1 cellular context compared by ENCODE assay signal in genomic region chr2:74488643-74489481, GRCh38.
TF ChIP-seq lines count a peak whose summit lies in the region.

No MANE protein-coding gene starts in this region.

TF ChIP-seq in HepG2, 621 proteins besides CTCF, POLR2A, EP300 and RAD21 (continued from another document and continues in another):
- TF ChIP-seq GMEB1 (CRISPR knock-in tag; IDR thresholded peaks at IDR 0.05; ENCODE audit: borderline replicate concordance) (peak; percentile 64), ZSCAN9 (CRISPR knock-in tag; IDR thresholded peaks at IDR 0.05; ENCODE audit: borderline replicate concordance) (0 out of 2 replicates have a peak, but pooled peaks have one; percentile 65), ZNF331 (CRISPR knock-in tag; IDR thresholded peaks at IDR 0.05) (peak; percentile 74; the same call in 1 of the 2 replicates), ZNF362 (CRISPR knock-in tag; IDR thresholded peaks at IDR 0.05; ENCODE audit: borderline replicate concordance) (peak; percentile 66; the same call in 1 of the 2 replicates), AKAP8 (CRISPR knock-in tag; IDR thresholded peaks at IDR 0.05) (peak; percentile 39; the same call in 1 of the 2 replicates), POLR2AphosphoS5 (IDR thresholded peaks at IDR 0.05; ENCODE audit: low read depth, low read length) (peak; percentile 51), GATA4 (IDR thresholded peaks at IDR 0.05; ENCODE audit: borderline replicate concordance, low read depth) (peak; percentile 81; the same call in 1 of the 2 replicates), ISL2 (CRISPR knock-in tag; IDR thresholded peaks at IDR 0.05) (peak; percentile 93), ZNF292 (CRISPR knock-in tag; IDR thresholded peaks at IDR 0.05; ENCODE audit: borderline replicate concordance, low read depth) (peak; percentile 82; the same call in 1 of the 2 replicates), PHF21A (CRISPR knock-in tag; IDR thresholded peaks at IDR 0.05) (peak; percentile 86; the same call in 1 of the 2 replicates), EHMT2 (IDR thresholded peaks at IDR 0.05; ENCODE audit: borderline replicate concordance, low read depth, low read length) (peak; percentile 73; the same call in 1 of the 2 replicates), SMYD3 (CRISPR knock-in tag; IDR thresholded peaks at IDR 0.05) (peak; percentile 68; the same call in 1 of the 2 replicates), TMF1 (CRISPR knock-in tag; IDR thresholded peaks at IDR 0.05; ENCODE audit: low read depth) (0 out of 2 replicates have a peak, but pooled peaks have one; percentile 87), HBP1 (CRISPR knock-in tag; IDR thresholded peaks at IDR 0.05; ENCODE audit: low read depth) (no peak), ZNF282 (IDR thresholded peaks at IDR 0.05; ENCODE audit: partially characterized antibody) (no peak), NFYB (CRISPR knock-in tag; IDR thresholded peaks at IDR 0.05) (peak; percentile 69), ZNF619 (CRISPR knock-in tag; IDR thresholded peaks at IDR 0.05) (peak; percentile 67; the same call in 1 of the 2 replicates), ZNF687 (CRISPR knock-in tag; IDR thresholded peaks at IDR 0.05) (peak; percentile 38), ZNF704 (CRISPR knock-in tag; IDR thresholded peaks at IDR 0.05; ENCODE audit: borderline replicate concordance) (0 out of 2 replicates have a peak, but pooled peaks have one; percentile 18), CCDC6 (CRISPR knock-in tag; IDR thresholded peaks at IDR 0.05) (peak; percentile 51), PITX1 (CRISPR knock-in tag; IDR thresholded peaks at IDR 0.05) (peak; percentile 85), NFIC (IDR thresholded peaks at IDR 0.05; ENCODE audit: low read length) (peak; percentile 90), TBX3 (IDR thresholded peaks at IDR 0.05; ENCODE audit: borderline replicate concordance) (peak; percentile 87), ZNF788 (CRISPR knock-in tag; IDR thresholded peaks at IDR 0.05; ENCODE audit: borderline replicate concordance) (peak; percentile 16; the same call in 1 of the 2 replicates), WIZ (CRISPR knock-in tag; IDR thresholded peaks at IDR 0.05) (0 out of 2 replicates have a peak, but pooled peaks have one; percentile 84), ARID3A (IDR thresholded peaks at IDR 0.05; ENCODE audit: low read depth, low read length) (peak; percentile 77), CENPT (CRISPR knock-in tag; IDR thresholded peaks at IDR 0.05; ENCODE audit: low read depth) (no peak), ONECUT2 (CRISPR knock-in tag; IDR thresholded peaks at IDR 0.05) (peak; percentile 99), ZBTB2 (CRISPR knock-in tag; IDR thresholded peaks at IDR 0.05; ENCODE audit: low read depth) (0 out of 2 replicates have a peak, but pooled peaks have one; percentile 27), SPEN (CRISPR knock-in tag; IDR thresholded peaks at IDR 0.05; ENCODE audit: low read depth) (peak; percentile 61), IRX3 (CRISPR knock-in tag; IDR thresholded peaks at IDR 0.05; ENCODE audit: borderline replicate concordance, low read depth) (0 out of 2 replicates have a peak, but pooled peaks have one; percentile 28), HNRNPUL1 (IDR thresholded peaks at IDR 0.05; ENCODE audit: low read depth, low read length) (no peak), ERF (CRISPR knock-in tag; IDR thresholded peaks at IDR 0.05) (0 out of 2 replicates have a peak, but pooled peaks have one; percentile 34), ZNF160 (CRISPR knock-in tag; IDR thresholded peaks at IDR 0.05) (peak; percentile 13; the same call in 1 of the 2 replicates), DMAP1 (CRISPR knock-in tag; IDR thresholded peaks at IDR 0.05) (peak; percentile 77; the same call in 1 of the 2 replicates), NR2C2 (CRISPR knock-in tag; IDR thresholded peaks at IDR 0.05; ENCODE audit: borderline replicate concordance) (peak; percentile 83), ZZZ3 (CRISPR knock-in tag; IDR thresholded peaks at IDR 0.05; ENCODE audit: borderline replicate concordance) (no peak), ZBTB7B (CRISPR knock-in tag; IDR thresholded peaks at IDR 0.05) (peak; percentile 79; the same call in 1 of the 2 replicates), TCF7 (IDR thresholded peaks at IDR 0.05; ENCODE audit: low read depth) (peak; percentile 98), KMT2B (CRISPR knock-in tag; IDR thresholded peaks at IDR 0.05) (peak; percentile 50; the same call in 1 of the 2 replicates), ZNF337 (CRISPR knock-in tag; IDR thresholded peaks at IDR 0.05; ENCODE audit: borderline replicate concordance, low read depth) (no peak), ZNF670 (CRISPR knock-in tag; IDR thresholded peaks at IDR 0.05; ENCODE audit: borderline replicate concordance) (no peak), ZFP90 (CRISPR knock-in tag; IDR thresholded peaks at IDR 0.05; ENCODE audit: borderline replicate concordance) (peak; percentile 2; the same call in 1 of the 2 replicates), RERE (CRISPR knock-in tag; IDR thresholded peaks at IDR 0.05; ENCODE audit: low read depth) (0 out of 2 replicates have a peak, but pooled peaks have one; percentile 73), ZFX (CRISPR knock-in tag; IDR thresholded peaks at IDR 0.05; ENCODE audit: low read depth) (peak; percentile 33; the same call in 1 of the 2 replicates)
